In genomic region chr1:153956997-153957715, GRCh38 we compare ENCODE assay signal across 7 cellular contexts. TPM values are rescaled to one million over a fixed set of nuclear protein-coding genes. Genes with fewer than 3 reads are reported as not detected.
DNase-seq lines count a peak whose midpoint lies in the region; ATAC-seq and TF ChIP-seq lines count a peak whose summit lies in the region.

No MANE protein-coding gene starts in this region.

- peak overlapping the region; percentile 96 for H3K4me3 ChIP-seq in iPS-18c (ENCODE audit: insufficient read depth, low read depth, low read length)

- no peak for TF ChIP-seq CTCF in HFFc6 (IDR thresholded peaks at IDR 0.05)

- no peaks in the 10 kb centered on the region for H3K9me3 Mint-ChIP-seq in HFFc6
- no peaks in the 10 kb centered on the region for H3K9me3 Mint-ChIP-seq in activated T-helper 2 cell treated with anti-CD3 and anti-CD28 coated beads, Interferon-gamma antibody, Interleukin-2, Interleukin-4, amounts not matched to agents 10 μg/mL and 5 μg/mL and 100 μg/mL, durations not matched to agents 14 hours and 24 hours and 36 hours
- no peaks in the 10 kb centered on the region for H3K9me3 Mint-ChIP-seq in stimulated activated naive CD8-positive, alpha-beta T cell treated with anti-CD3 and anti-CD28 coated beads, Interleukin-15, amount 100 ng/mL, for 72 hours

- intact Hi-C loops in activated T-helper 2 cell treated with anti-CD3 and anti-CD28 coated beads, Interferon-gamma antibody, Interleukin-2, Interleukin-4, amounts not matched to agents 10 μg/mL and 5 μg/mL and 100 μg/mL, durations not matched to agents 14 hours and 24 hours and 36 hours (cut with micrococcal nuclease) = no loop called here

- peaks cover 5% of the 10 kb centered on the region; the same call in 1 of the 2 replicates for H3K36me3 Mint-ChIP-seq in HFFc6 (ENCODE audit: low read depth)
- H3K36me3 Mint-ChIP-seq in activated T-helper 2 cell treated with anti-CD3 and anti-CD28 coated beads, Interferon-gamma antibody, Interleukin-2, Interleukin-4, amounts not matched to agents 10 μg/mL and 5 μg/mL and 100 μg/mL, durations not matched to agents 14 hours and 24 hours and 36 hours (ENCODE audit: low read depth) = peaks cover 46% of the 10 kb centered on the region

- no peak for DNase-seq in HFFc6
- no peak for DNase-seq in activated T-helper 2 cell treated with anti-CD3 and anti-CD28 coated beads, Interferon-gamma antibody, Interleukin-2, Interleukin-4, amounts not matched to agents 10 μg/mL and 5 μg/mL and 100 μg/mL, durations not matched to agents 14 hours and 24 hours and 36 hours (ENCODE audit: low spot score)
- no peak for DNase-seq in stimulated activated naive CD8-positive, alpha-beta T cell treated with anti-CD3 and anti-CD28 coated beads, Interleukin-15, amount 100 ng/mL, for 72 hours
- DNase-seq in central memory CD4-positive, alpha-beta T cell = no peak

- peak overlapping the region; percentile 72 for H3K27ac Mint-ChIP-seq in HFFc6
- H3K27ac Mint-ChIP-seq in activated T-helper 2 cell treated with anti-CD3 and anti-CD28 coated beads, Interferon-gamma antibody, Interleukin-2, Interleukin-4, amounts not matched to agents 10 μg/mL and 5 μg/mL and 100 μg/mL, durations not matched to agents 14 hours and 24 hours and 36 hours = peak overlapping the region; percentile 94
- peak overlapping the region; percentile 96 for H3K27ac Mint-ChIP-seq in stimulated activated naive CD8-positive, alpha-beta T cell treated with anti-CD3 and anti-CD28 coated beads, Interleukin-15, amount 100 ng/mL, for 72 hours

- H3K27me3 Mint-ChIP-seq in HFFc6 (ENCODE audit: insufficient read depth) = peaks cover 4% of the 10 kb centered on the region
- no peaks in the 10 kb centered on the region for H3K27me3 Mint-ChIP-seq in activated T-helper 2 cell treated with anti-CD3 and anti-CD28 coated beads, Interferon-gamma antibody, Interleukin-2, Interleukin-4, amounts not matched to agents 10 μg/mL and 5 μg/mL and 100 μg/mL, durations not matched to agents 14 hours and 24 hours and 36 hours (ENCODE audit: low read depth)
- no peaks in the 10 kb centered on the region for H3K27me3 Mint-ChIP-seq in stimulated activated naive CD8-positive, alpha-beta T cell treated with anti-CD3 and anti-CD28 coated beads, Interleukin-15, amount 100 ng/mL, for 72 hours

- H3K4me1 Mint-ChIP-seq in HFFc6 (ENCODE audit: low read depth) = peaks cover 53% of the 10 kb centered on the region
- peaks cover 44% of the 10 kb centered on the region for H3K4me1 Mint-ChIP-seq in activated T-helper 2 cell treated with anti-CD3 and anti-CD28 coated beads, Interferon-gamma antibody, Interleukin-2, Interleukin-4, amounts not matched to agents 10 μg/mL and 5 μg/mL and 100 μg/mL, durations not matched to agents 14 hours and 24 hours and 36 hours (ENCODE audit: low read depth)
- peaks cover 62% of the 10 kb centered on the region for H3K4me1 Mint-ChIP-seq in stimulated activated naive CD8-positive, alpha-beta T cell treated with anti-CD3 and anti-CD28 coated beads, Interleukin-15, amount 100 ng/mL, for 72 hours

- no peaks in the 10 kb centered on the region for H3K9me3 ChIP-seq in iPS-18c (ENCODE audit: control insufficient read depth, insufficient read depth, low read length)

- H3K4me3 Mint-ChIP-seq in HFFc6 = peak overlapping the region; percentile 97
- H3K4me3 Mint-ChIP-seq in activated T-helper 2 cell treated with anti-CD3 and anti-CD28 coated beads, Interferon-gamma antibody, Interleukin-2, Interleukin-4, amounts not matched to agents 10 μg/mL and 5 μg/mL and 100 μg/mL, durations not matched to agents 14 hours and 24 hours and 36 hours (ENCODE audit: low read depth) = peak overlapping the region; percentile 97
- peak overlapping the region; percentile 90 to 91 for H3K4me3 Mint-ChIP-seq in stimulated activated naive CD8-positive, alpha-beta T cell treated with anti-CD3 and anti-CD28 coated beads, Interleukin-15, amount 100 ng/mL, for 72 hours

- no peak for ATAC-seq in stimulated activated naive CD8-positive, alpha-beta T cell treated with anti-CD3 and anti-CD28 coated beads, Interleukin-15, amount 100 ng/mL, for 72 hours
- ATAC-seq in HG03139 (IDR thresholded peaks at IDR 0.05; ENCODE audit: unreplicated experiment) = no peak
- ATAC-seq in HG02840 (IDR thresholded peaks at IDR 0.05; ENCODE audit: low FRiP score, unreplicated experiment) = no peak

RNA-seq across cellular contexts. Expression of gene CRTC2, which starts 1.3 kb away (rescaled TPM):
- 10 to 100 TPM; 22.3 to 31.3 (median 29.1) TPM for total RNA-seq in HFFc6 (2021; fragmentation: NEBNext Ultra II Directional; extraction: Animal tissue kit (Norgen Biotek cat#: 25700))
- total RNA-seq in activated T-helper 2 cell treated with anti-CD3 and anti-CD28 coated beads, Interferon-gamma antibody, Interleukin-2, Interleukin-4, amounts not matched to agents 10 μg/mL and 5 μg/mL and 100 μg/mL, durations not matched to agents 14 hours and 24 hours and 36 hours = 71.6 and 79.1 TPM in 2 replicates

RNA-seq across cellular contexts. Expression of gene SLC39A1, which starts 6.2 kb away (rescaled TPM):
- total RNA-seq in HFFc6 (2021; fragmentation: NEBNext Ultra II Directional; extraction: Animal tissue kit (Norgen Biotek cat#: 25700)) = 10 to 100 TPM; 88.8 to 95.7 (median 93.0) TPM
- total RNA-seq in activated T-helper 2 cell treated with anti-CD3 and anti-CD28 coated beads, Interferon-gamma antibody, Interleukin-2, Interleukin-4, amounts not matched to agents 10 μg/mL and 5 μg/mL and 100 μg/mL, durations not matched to agents 14 hours and 24 hours and 36 hours = 74.8 and 76.5 TPM in 2 replicates

RNA-seq across cellular contexts. Expression of gene CREB3L4, which starts 10.5 kb away (rescaled TPM):
- 1 to 10 TPM; 3.6 to 4.6 (median 4.1) TPM for total RNA-seq in HFFc6 (2021; fragmentation: NEBNext Ultra II Directional; extraction: Animal tissue kit (Norgen Biotek cat#: 25700))
- total RNA-seq in activated T-helper 2 cell treated with anti-CD3 and anti-CD28 coated beads, Interferon-gamma antibody, Interleukin-2, Interleukin-4, amounts not matched to agents 10 μg/mL and 5 μg/mL and 100 μg/mL, durations not matched to agents 14 hours and 24 hours and 36 hours = 12.5 TPM in 2 replicates

RNA-seq across cellular contexts. Expression of gene DENND4B, which starts 10.6 kb away (rescaled TPM):
- 10 to 100 TPM; 20.5 to 26.6 (median 23.4) TPM for total RNA-seq in HFFc6 (2021; fragmentation: NEBNext Ultra II Directional; extraction: Animal tissue kit (Norgen Biotek cat#: 25700))
- total RNA-seq in activated T-helper 2 cell treated with anti-CD3 and anti-CD28 coated beads, Interferon-gamma antibody, Interleukin-2, Interleukin-4, amounts not matched to agents 10 μg/mL and 5 μg/mL and 100 μg/mL, durations not matched to agents 14 hours and 24 hours and 36 hours = 124 TPM in 2 replicates

RNA-seq across cellular contexts. Expression of gene JTB, which starts 20.3 kb away (rescaled TPM):
- 100 to 1,000 TPM in 5 of 6 experiments, 10 to 100 TPM in 1; 99.3 to 128 (median 109) TPM for total RNA-seq in HFFc6 (2021; fragmentation: NEBNext Ultra II Directional; extraction: Animal tissue kit (Norgen Biotek cat#: 25700))
- 148 and 152 TPM in 2 replicates for total RNA-seq in activated T-helper 2 cell treated with anti-CD3 and anti-CD28 coated beads, Interferon-gamma antibody, Interleukin-2, Interleukin-4, amounts not matched to agents 10 μg/mL and 5 μg/mL and 100 μg/mL, durations not matched to agents 14 hours and 24 hours and 36 hours
